Comparison of ENCODE assay signal across 1 cellular context in the genomic region with DNA sequence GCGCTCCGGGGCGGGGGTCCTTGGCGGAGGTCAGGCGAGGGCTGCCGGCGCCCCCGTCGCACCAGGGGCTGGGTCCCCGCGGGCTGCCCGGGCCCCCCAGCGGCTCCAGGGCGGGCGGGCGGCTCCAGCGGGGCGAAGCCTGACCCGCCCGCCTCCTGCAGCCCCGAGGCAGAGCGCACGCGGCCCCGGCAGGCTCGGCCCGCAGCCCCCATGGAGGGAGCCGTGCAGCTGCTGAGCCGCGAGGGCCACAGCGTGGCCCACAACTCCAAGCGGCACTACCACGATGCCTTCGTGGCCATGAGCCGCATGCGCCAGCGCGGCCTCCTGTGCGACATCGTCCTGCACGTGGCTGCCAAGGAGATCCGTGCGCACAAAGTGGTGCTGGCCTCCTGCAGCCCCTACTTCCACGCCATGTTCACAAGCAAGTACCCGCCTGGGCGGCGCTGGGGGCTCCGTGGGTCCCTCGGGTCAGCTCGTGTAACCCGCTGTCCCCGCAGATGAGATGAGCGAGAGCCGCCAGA.
TF ChIP-seq lines count a peak whose summit lies in the region.

No MANE protein-coding gene starts in this region.

TF ChIP-seq in HepG2, 621 proteins besides CTCF, POLR2A, EP300 and RAD21 (continued from another document):
- TF ChIP-seq MLXIP (CRISPR knock-in tag; IDR thresholded peaks at IDR 0.05; ENCODE audit: borderline replicate concordance) (no peak), SP5 (CRISPR knock-in tag; IDR thresholded peaks at IDR 0.05; ENCODE audit: borderline replicate concordance, low read depth) (no peak), NR3C1 (CRISPR knock-in tag; IDR thresholded peaks at IDR 0.05) (no peak), ZFX (CRISPR knock-in tag; IDR thresholded peaks at IDR 0.05; ENCODE audit: low read depth) (peak; percentile 37), ZNF674 (CRISPR knock-in tag; IDR thresholded peaks at IDR 0.05; ENCODE audit: low read depth) (no peak), GABPB1 (CRISPR knock-in tag; IDR thresholded peaks at IDR 0.05) (peak; percentile 23; the same call in 1 of the 2 replicates), ZNF34 (CRISPR knock-in tag; IDR thresholded peaks at IDR 0.05; ENCODE audit: borderline replicate concordance) (no peak), KAT2B (IDR thresholded peaks at IDR 0.05; ENCODE audit: borderline replicate concordance, low read depth, low read length) (no peak), BCL3 (CRISPR knock-in tag; IDR thresholded peaks at IDR 0.05) (no peak), NFKB2 (CRISPR knock-in tag; IDR thresholded peaks at IDR 0.05; ENCODE audit: borderline replicate concordance) (no peak), ZFP1 (CRISPR knock-in tag; IDR thresholded peaks at IDR 0.05) (no peak), ZNF550 (CRISPR knock-in tag; IDR thresholded peaks at IDR 0.05; ENCODE audit: borderline replicate concordance) (no peak), NFIC (IDR thresholded peaks at IDR 0.05; ENCODE audit: low read length) (no peak), EEA1 (CRISPR knock-in tag; IDR thresholded peaks at IDR 0.05; ENCODE audit: borderline replicate concordance) (no peak), MAX (IDR thresholded peaks at IDR 0.05) (peak; percentile 62; the same call in 1 of the 2 replicates), SCMH1 (CRISPR knock-in tag; IDR thresholded peaks at IDR 0.05; ENCODE audit: borderline replicate concordance) (no peak), NFRKB (IDR thresholded peaks at IDR 0.05) (no peak), CHD4 (IDR thresholded peaks at IDR 0.05; ENCODE audit: borderline replicate concordance, low read length) (no peak), CCDC6 (CRISPR knock-in tag; IDR thresholded peaks at IDR 0.05) (no peak), IKZF5 (CRISPR knock-in tag; IDR thresholded peaks at IDR 0.05) (peak; percentile 16; the same call in 1 of the 2 replicates), ZFP91 (CRISPR knock-in tag; IDR thresholded peaks at IDR 0.05; ENCODE audit: borderline replicate concordance) (0 out of 2 replicates have a peak, but pooled peaks have one; percentile 31), ZNF333 (CRISPR knock-in tag; IDR thresholded peaks at IDR 0.05; ENCODE audit: borderline replicate concordance) (no peak), NR2C2 (CRISPR knock-in tag; IDR thresholded peaks at IDR 0.05; ENCODE audit: borderline replicate concordance) (no peak), ZBTB4 (CRISPR knock-in tag; IDR thresholded peaks at IDR 0.05; ENCODE audit: borderline replicate concordance) (peak; percentile 56; the same call in 1 of the 2 replicates), XRCC5 (optimal IDR thresholded peaks at IDR 0.05; ENCODE audit: low read length) (no peak), TCF7 (IDR thresholded peaks at IDR 0.05; ENCODE audit: low read depth) (no peak)
- TF ChIP-seq, protein P1, sequence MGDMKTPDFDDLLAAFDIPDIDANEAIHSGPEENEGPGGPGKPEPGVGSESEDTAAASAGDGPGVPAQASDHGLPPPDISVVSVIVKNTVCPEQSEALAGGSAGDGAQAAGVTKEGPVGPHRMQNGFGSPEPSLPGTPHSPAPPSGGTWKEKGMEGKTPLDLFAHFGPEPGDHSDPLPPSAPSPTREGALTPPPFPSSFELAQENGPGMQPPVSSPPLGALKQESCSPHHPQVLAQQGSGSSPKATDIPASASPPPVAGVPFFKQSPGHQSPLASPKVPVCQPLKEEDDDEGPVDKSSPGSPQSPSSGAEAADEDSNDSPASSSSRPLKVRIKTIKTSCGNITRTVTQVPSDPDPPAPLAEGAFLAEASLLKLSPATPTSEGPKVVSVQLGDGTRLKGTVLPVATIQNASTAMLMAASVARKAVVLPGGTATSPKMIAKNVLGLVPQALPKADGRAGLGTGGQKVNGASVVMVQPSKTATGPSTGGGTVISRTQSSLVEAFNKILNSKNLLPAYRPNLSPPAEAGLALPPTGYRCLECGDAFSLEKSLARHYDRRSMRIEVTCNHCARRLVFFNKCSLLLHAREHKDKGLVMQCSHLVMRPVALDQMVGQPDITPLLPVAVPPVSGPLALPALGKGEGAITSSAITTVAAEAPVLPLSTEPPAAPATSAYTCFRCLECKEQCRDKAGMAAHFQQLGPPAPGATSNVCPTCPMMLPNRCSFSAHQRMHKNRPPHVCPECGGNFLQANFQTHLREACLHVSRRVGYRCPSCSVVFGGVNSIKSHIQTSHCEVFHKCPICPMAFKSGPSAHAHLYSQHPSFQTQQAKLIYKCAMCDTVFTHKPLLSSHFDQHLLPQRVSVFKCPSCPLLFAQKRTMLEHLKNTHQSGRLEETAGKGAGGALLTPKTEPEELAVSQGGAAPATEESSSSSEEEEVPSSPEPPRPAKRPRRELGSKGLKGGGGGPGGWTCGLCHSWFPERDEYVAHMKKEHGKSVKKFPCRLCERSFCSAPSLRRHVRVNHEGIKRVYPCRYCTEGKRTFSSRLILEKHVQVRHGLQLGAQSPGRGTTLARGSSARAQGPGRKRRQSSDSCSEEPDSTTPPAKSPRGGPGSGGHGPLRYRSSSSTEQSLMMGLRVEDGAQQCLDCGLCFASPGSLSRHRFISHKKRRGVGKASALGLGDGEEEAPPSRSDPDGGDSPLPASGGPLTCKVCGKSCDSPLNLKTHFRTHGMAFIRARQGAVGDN (CRISPR knock-in tag; IDR thresholded peaks at IDR 0.05) = peak; percentile 73
